In the genomic region with DNA sequence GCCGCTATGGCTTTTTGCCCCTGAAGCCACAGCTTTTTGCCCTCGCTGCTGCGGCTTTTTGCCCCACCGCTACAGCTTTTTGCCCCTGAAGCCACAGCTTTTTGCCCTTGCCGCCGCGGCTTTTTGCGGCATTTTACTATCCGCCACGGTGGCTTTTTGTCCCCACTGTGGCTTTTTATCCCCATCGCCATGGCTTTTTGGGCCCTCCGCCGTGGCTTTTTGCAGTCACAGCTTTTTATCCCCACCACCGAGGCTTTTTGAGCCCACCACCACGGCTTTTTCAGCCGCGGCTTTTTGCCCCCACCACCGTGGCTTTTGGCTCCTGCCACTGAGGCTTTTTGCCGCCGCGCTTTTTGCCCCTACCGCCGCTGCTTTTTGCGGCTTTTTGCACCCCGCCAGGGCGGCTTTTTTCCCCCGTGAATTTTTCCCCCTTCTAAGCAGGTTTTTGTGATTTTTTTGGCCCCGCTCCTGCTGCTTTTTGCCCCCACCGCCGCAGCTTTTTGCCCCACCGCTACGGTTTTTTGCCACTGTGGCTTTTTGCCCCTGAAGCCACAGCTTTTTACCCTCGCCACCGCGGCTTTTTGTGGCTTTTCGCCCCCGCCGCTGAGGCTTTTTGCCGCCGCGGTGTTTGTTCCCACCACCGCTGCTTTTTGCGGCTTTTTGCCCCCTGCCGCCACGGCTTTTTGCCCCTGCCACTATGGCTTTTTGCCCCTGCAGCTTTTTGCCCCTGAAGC, we compare ENCODE assay signal across 30 cellular contexts.
DNase-seq lines count a peak whose midpoint lies in the region; ATAC-seq and TF ChIP-seq lines count a peak whose summit lies in the region.
"Had no signal": no experiment of that assay in that cellular context is flagged by ENCODE, and none has a peak within 500 bp of the region (broad histone marks: within the 10 kb centered on the region; RNA-seq: fewer than 3 reads in every experiment).

No MANE protein-coding gene starts in this region.

- BruUV-seq in OCI-LY7 (replicated peaks; lab: Mats Ljungman, UMichigan) = no TSS peak

- H3K9me2 ChIP-seq in OCI-LY7 (ENCODE audit: insufficient read depth, low read length) = no peaks in the 10 kb centered on the region

- intact Hi-C loops in Right ventricle myocardium inferior (cut with DNase I) (no loop called here), heart right ventricle (cut with DNase I) (no loop called here), ovary (cut with DNase I) (no loop called here), OCI-LY7 (cut with micrococcal nuclease; ENCODE audit: unreplicated experiment) (no loop called here)

- POLR2A ChIA-PET in OCI-LY7 (lab: Charles Lee) = no interaction called here

- H3K27ac ChIP-seq in heart right ventricle (no peak overlapping the region), ovary (no peak overlapping the region), OCI-LY7 (ENCODE audit: low read depth, low read length, poor library complexity, severe bottlenecking) (no peak overlapping the region)
- H3K27ac ChIP-seq: A549, brain microvascular endothelial cell, gastroesophageal sphincter, prostate gland, transverse colon had no signal

- TF ChIP-seq POLR2A in ovary (IDR thresholded peaks at IDR 0.05) = no peak

- no peaks in the 10 kb centered on the region for H3K79me2 ChIP-seq in OCI-LY7 (ENCODE audit: insufficient read depth, low read depth, low read length)

- no peak overlapping the region for H2AFZ ChIP-seq in OCI-LY7 (ENCODE audit: low read length)

- peak; percentile 9 for DNase-seq in Right ventricle myocardium inferior (ENCODE audit: missing footprints)
- DNase-seq in heart right ventricle = no peak
- peak; percentile 20 for DNase-seq in islet precursor cell
- peak in 3 of 5 donors; percentile 2 to 11 (median 5) for DNase-seq in ovary
- DNase-seq in amygdala (lab: John Stamatoyannopoulos, UW) = no peak
- no peak for DNase-seq in GDM1 (lab: John Stamatoyannopoulos, UW)
- no peak for DNase-seq in OCI-LY7 (ENCODE audit: low spot score)
- DNase-seq: activated CD4-positive, alpha-beta memory T cell treated with anti-CD3 and anti-CD28 coated beads, Interleukin-2, amount 10 ng/mL, durations not matched to agents 7 days and 5 days; activated CD4-positive, alpha-beta T cell treated with anti-CD3 and anti-CD28 coated beads for 1 hour; activated CD8-positive, alpha-beta memory T cell treated with anti-CD3 and anti-CD28 coated beads, Interleukin-2, amount 50 U/mL, for 48 hours; amniotic stem cell; brain microvascular endothelial cell; EL; HCEC 1CT; hippocampal formation; immature natural killer cell; IMR-90; NCI-H1436; NCI-H226; NCI-H69; SIG-M5; stimulated activated CD4-positive, alpha-beta T cell treated with anti-CD3 and anti-CD28 coated beads, Interleukin-4, amount 100 ng/mL, for 4 hours; SW 1271 had no signal

- TF ChIP-seq CTCF in heart right ventricle (IDR thresholded peaks at IDR 0.05) (no peak), ovary (IDR thresholded peaks at IDR 0.05) (no peak), OCI-LY7 (conservative IDR thresholded peaks at IDR 0.05; ENCODE audit: low read length) (no peak)

- no peak overlapping the region for H3K4me2 ChIP-seq in OCI-LY7 (ENCODE audit: low read length)
- H3K4me2 ChIP-seq: A549 had no signal

- H4K20me1 ChIP-seq in OCI-LY7 (ENCODE audit: insufficient read depth, low read length) = no peaks in the 10 kb centered on the region

- 88 to 93% methylated on average over 45 of the region's 45 CpGs for WGBS in heart right ventricle, 2 donors
- 85 to 90% (median 86%) methylated on average over 45 of the region's 45 CpGs for WGBS in ovary, 3 donors

- H3K27me3 ChIP-seq in heart right ventricle = peaks cover 0 to 11% (median 0%) of the 10 kb centered on the region in 7 donors
- H3K27me3 ChIP-seq in ovary = no peaks in the 10 kb centered on the region
- H3K27me3 ChIP-seq: brain microvascular endothelial cell, transverse colon had no signal

- H3K4me3 ChIP-seq in heart right ventricle (no peak overlapping the region), ovary (no peak overlapping the region), OCI-LY7 (ENCODE audit: low read depth, low read length, poor library complexity, severe bottlenecking) (no peak overlapping the region)
- H3K4me3 ChIP-seq: A549, gastroesophageal sphincter, prostate gland, transverse colon had no signal

- no peak for TF ChIP-seq EP300 in ovary (IDR thresholded peaks at IDR 0.05)

- H3K36me3 ChIP-seq in heart right ventricle (no peaks in the 10 kb centered on the region), ovary (no peaks in the 10 kb centered on the region), OCI-LY7 (ENCODE audit: insufficient read depth, low read length) (no peaks in the 10 kb centered on the region)
- H3K36me3 ChIP-seq: brain microvascular endothelial cell, gastroesophageal sphincter, prostate gland, transverse colon had no signal

- H3K9me3 ChIP-seq in heart right ventricle (peaks cover 0 to 27% (median 0%) of the 10 kb centered on the region in 11 donors), ovary (no peaks in the 10 kb centered on the region), OCI-LY7 (ENCODE audit: low read length) (no peaks in the 10 kb centered on the region)
- H3K9me3 ChIP-seq: A549, prostate gland had no signal

- ATAC-seq in Right ventricle myocardium inferior (no peak), heart right ventricle (no peak), HG03571 (IDR thresholded peaks at IDR 0.05; ENCODE audit: unreplicated experiment) (no peak)
- ATAC-seq: A549; activated T-helper 17 cell treated with anti-CD3 and anti-CD28 coated beads, Interleukin-2, amount 50 U/mL, for 72 hours; gastroesophageal sphincter; Panc1 had no signal

- CTCF ChIA-PET in OCI-LY7 (lab: Charles Lee; ENCODE audit: unreplicated experiment) = no interaction called here

- H3K4me1 ChIP-seq in heart right ventricle (no peaks in the 10 kb centered on the region), ovary (ENCODE audit: insufficient read depth) (no peaks in the 10 kb centered on the region), OCI-LY7 (ENCODE audit: insufficient read depth, low read length, poor library complexity, severe bottlenecking) (no peaks in the 10 kb centered on the region)
- H3K4me1 ChIP-seq: A549, gastroesophageal sphincter, prostate gland, transverse colon had no signal

Comparison
In these comparisons a context has a peak if more than half of its experiments do, and no peak if none do; other contexts are left out.
1. DNase-seq: peak in Right ventricle myocardium inferior (single experiment), islet precursor cell (single experiment) and ovary (3 of 5); none in heart right ventricle (0 of 2), amygdala (0 of 56), GDM1 (single experiment) and OCI-LY7 (single experiment).